Comparison of ENCODE assay signal across 35 cellular contexts in genomic region chr11:126032374-126032773, GRCh38.
"Had no signal": no experiment of that assay in that cellular context is flagged by ENCODE, and none has a peak within 500 bp of the region (broad histone marks: within the 10 kb centered on the region; RNA-seq: fewer than 3 reads in every experiment).

No MANE protein-coding gene starts in this region.

- H3K9me3 ChIP-seq: adrenal gland, body of pancreas, esophagus squamous epithelium, gastroesophageal sphincter had no signal

- H3K36me3 ChIP-seq: adrenal gland, esophagus squamous epithelium, gastroesophageal sphincter had no signal

- H3K4me1 Mint-ChIP-seq: activated CD4-positive, alpha-beta T cell treated with anti-CD3 and anti-CD28 coated beads for 36 hours; activated CD4-positive, alpha-beta T cell treated with anti-CD3 and anti-CD28 coated beads, Interleukin-2, amount 10 ng/mL, durations not matched to agents 24 days and 14 days; activated CD8-positive, alpha-beta memory T cell treated with anti-CD3 and anti-CD28 coated beads, Interleukin-2, amount 10 ng/mL, durations not matched to agents 7 days and 5 days; activated naive CD4-positive, alpha-beta T cell treated with anti-CD3 and anti-CD28 coated beads, Interleukin-2, amount 50 U/mL, for 24 hours; activated naive CD8-positive, alpha-beta T cell treated with anti-CD3 and anti-CD28 coated beads for 36 hours; activated naive CD8-positive, alpha-beta T cell treated with anti-CD3 and anti-CD28 coated beads, Interleukin-2, amount 50 U/mL, for 24 hours; T-helper 17 cell had no signal

- H3K4me3 Mint-ChIP-seq: activated CD4-positive, alpha-beta memory T cell treated with anti-CD3 and anti-CD28 coated beads for 36 hours; activated CD4-positive, alpha-beta T cell treated with anti-CD3 and anti-CD28 coated beads for 36 hours; activated CD4-positive, alpha-beta T cell treated with anti-CD3 and anti-CD28 coated beads, Interleukin-2, amount 10 ng/mL, durations not matched to agents 24 days and 14 days; activated CD8-positive, alpha-beta memory T cell treated with anti-CD3 and anti-CD28 coated beads, Interleukin-2, amount 10 ng/mL, durations not matched to agents 7 days and 5 days; activated CD8-positive, alpha-beta T cell treated with anti-CD3 and anti-CD28 coated beads, Interleukin-2, amount 10 ng/mL, durations not matched to agents 7 days and 5 days; activated naive CD4-positive, alpha-beta T cell treated with anti-CD3 and anti-CD28 coated beads for 36 hours; activated naive CD4-positive, alpha-beta T cell treated with anti-CD3 and anti-CD28 coated beads, Interleukin-2, amount 50 U/mL, for 24 hours; activated naive CD8-positive, alpha-beta T cell treated with anti-CD3 and anti-CD28 coated beads for 36 hours; activated naive CD8-positive, alpha-beta T cell treated with anti-CD3 and anti-CD28 coated beads, Interleukin-2, amount 50 U/mL, for 24 hours; activated T-helper 1 cell treated with anti-CD3 and anti-CD28 coated beads, Interleukin-12 subunit alpha, Interleukin-12 subunit beta, Interleukin-2, Interleukin-4 antibody, amounts not matched to agents 30 ng/mL and 10 ng/mL and 1 ng/mL, durations not matched to agents 14 hours and 24 hours and 36 hours; effector memory CD8-positive, alpha-beta T cell; T-helper 17 cell; T-helper 2 cell treated with Interferon-gamma antibody and Interleukin-4, amounts not matched to agents 5 μg/mL and 100 μg/mL, for 36 hours had no signal

- DNase-seq: activated CD4-positive, alpha-beta memory T cell treated with anti-CD3 and anti-CD28 coated beads for 36 hours; activated CD4-positive, alpha-beta T cell treated with anti-CD3 and anti-CD28 coated beads for 36 hours; activated CD4-positive, alpha-beta T cell treated with anti-CD3 and anti-CD28 coated beads, Interleukin-2, amount 10 ng/mL, durations not matched to agents 24 days and 14 days; activated CD4-positive, CD25-positive, alpha-beta regulatory T cell; activated CD4-positive, CD25-positive, alpha-beta regulatory T cell treated with anti-CD3 and anti-CD28 coated beads, Interleukin-2, amount 50 U/mL, for 72 hours; activated CD8-positive, alpha-beta memory T cell treated with anti-CD3 and anti-CD28 coated beads, Interleukin-2, amount 10 ng/mL, durations not matched to agents 7 days and 5 days; activated CD8-positive, alpha-beta memory T cell treated with anti-CD3 and anti-CD28 coated beads, Interleukin-2, amount 50 U/mL, for 4 hours; activated CD8-positive, alpha-beta T cell treated with anti-CD3 and anti-CD28 coated beads, Interleukin-2, amount 10 ng/mL, durations not matched to agents 7 days and 5 days; activated effector memory CD4-positive, alpha-beta T cell treated with anti-CD3 and anti-CD28 coated beads, Interleukin-2, amount 50 U/mL, for 16 hours; activated naive CD4-positive, alpha-beta T cell treated with anti-CD3 and anti-CD28 coated beads for 36 hours; activated naive CD8-positive, alpha-beta T cell treated with anti-CD3 and anti-CD28 coated beads for 36 hours; activated naive CD8-positive, alpha-beta T cell treated with anti-CD3 and anti-CD28 coated beads, Interleukin-2, amount 50 U/mL, for 24 hours; activated T-cell treated with anti-CD3 and anti-CD28 coated beads, Interleukin-2, amount 50 U/mL, for 1 hour; activated T-cell treated with anti-CD3 and anti-CD28 coated beads, Interleukin-2, amount 50 U/mL, for 48 hours; adrenal gland; amygdala; aorta; body of pancreas; caudate nucleus; cortex of kidney; dermis blood vessel endothelial cell; effector CD4-positive, alpha-beta T cell; effector memory CD8-positive, alpha-beta T cell; esophagus squamous epithelium; foreskin melanocyte; T-helper 17 cell; T1000 had no signal

- ATAC-seq: activated CD4-positive, alpha-beta T cell treated with anti-CD3 and anti-CD28 coated beads for 36 hours; activated CD8-positive, alpha-beta memory T cell treated with anti-CD3 and anti-CD28 coated beads, Interleukin-2, amount 10 ng/mL, durations not matched to agents 7 days and 5 days; activated CD8-positive, alpha-beta T cell treated with anti-CD3 and anti-CD28 coated beads, Interleukin-2, amount 10 ng/mL, durations not matched to agents 7 days and 5 days; activated naive CD8-positive, alpha-beta T cell treated with anti-CD3 and anti-CD28 coated beads, Interleukin-2, amount 50 U/mL, for 24 hours; body of pancreas; effector memory CD8-positive, alpha-beta T cell; gastroesophageal sphincter; T-helper 17 cell had no signal

- H3K27me3 Mint-ChIP-seq: activated CD4-positive, alpha-beta memory T cell treated with anti-CD3 and anti-CD28 coated beads for 36 hours; activated naive CD4-positive, alpha-beta T cell treated with anti-CD3 and anti-CD28 coated beads, Interleukin-2, amount 50 U/mL, for 24 hours had no signal

- FAIRE-seq: colon, endothelial cell of umbilical vein had no signal

- H3K4me3 ChIP-seq: adrenal gland, body of pancreas, esophagus squamous epithelium, gastroesophageal sphincter had no signal

- H3K36me3 Mint-ChIP-seq: activated CD4-positive, alpha-beta memory T cell treated with anti-CD3 and anti-CD28 coated beads for 36 hours; activated CD8-positive, alpha-beta memory T cell treated with anti-CD3 and anti-CD28 coated beads, Interleukin-2, amount 10 ng/mL, durations not matched to agents 7 days and 5 days had no signal

- H3K27ac ChIP-seq: adrenal gland, body of pancreas, epithelial cell of prostate, esophagus squamous epithelium had no signal

- H3K9me3 Mint-ChIP-seq: activated CD4-positive, alpha-beta memory T cell treated with anti-CD3 and anti-CD28 coated beads for 36 hours; activated CD4-positive, alpha-beta T cell treated with anti-CD3 and anti-CD28 coated beads, Interleukin-2, amount 10 ng/mL, durations not matched to agents 24 days and 14 days; activated naive CD4-positive, alpha-beta T cell treated with anti-CD3 and anti-CD28 coated beads for 36 hours; activated naive CD4-positive, alpha-beta T cell treated with anti-CD3 and anti-CD28 coated beads, Interleukin-2, amount 50 U/mL, for 24 hours; activated naive CD8-positive, alpha-beta T cell treated with anti-CD3 and anti-CD28 coated beads for 36 hours; activated naive CD8-positive, alpha-beta T cell treated with anti-CD3 and anti-CD28 coated beads, Interleukin-2, amount 50 U/mL, for 24 hours; activated T-helper 1 cell treated with anti-CD3 and anti-CD28 coated beads, Interleukin-12 subunit alpha, Interleukin-12 subunit beta, Interleukin-2, Interleukin-4 antibody, amounts not matched to agents 30 ng/mL and 10 ng/mL and 1 ng/mL, durations not matched to agents 14 hours and 24 hours and 36 hours; activated T-helper 2 cell treated with anti-CD3 and anti-CD28 coated beads, Interferon-gamma antibody, Interleukin-2, Interleukin-4, amounts not matched to agents 10 μg/mL and 5 μg/mL and 100 μg/mL, durations not matched to agents 14 hours and 24 hours and 36 hours; effector memory CD8-positive, alpha-beta T cell; T-helper 2 cell treated with Interferon-gamma antibody and Interleukin-4, amounts not matched to agents 5 μg/mL and 100 μg/mL, for 36 hours had no signal

- H3K27ac Mint-ChIP-seq: activated CD4-positive, alpha-beta memory T cell treated with anti-CD3 and anti-CD28 coated beads for 36 hours; activated CD4-positive, alpha-beta T cell treated with anti-CD3 and anti-CD28 coated beads for 36 hours; activated CD4-positive, alpha-beta T cell treated with anti-CD3 and anti-CD28 coated beads, Interleukin-2, amount 10 ng/mL, durations not matched to agents 24 days and 14 days; activated CD8-positive, alpha-beta memory T cell treated with anti-CD3 and anti-CD28 coated beads, Interleukin-2, amount 10 ng/mL, durations not matched to agents 7 days and 5 days; activated CD8-positive, alpha-beta T cell treated with anti-CD3 and anti-CD28 coated beads, Interleukin-2, amount 10 ng/mL, durations not matched to agents 7 days and 5 days; activated naive CD4-positive, alpha-beta T cell treated with anti-CD3 and anti-CD28 coated beads for 36 hours; activated naive CD4-positive, alpha-beta T cell treated with anti-CD3 and anti-CD28 coated beads, Interleukin-2, amount 50 U/mL, for 24 hours; activated naive CD8-positive, alpha-beta T cell treated with anti-CD3 and anti-CD28 coated beads for 36 hours; activated naive CD8-positive, alpha-beta T cell treated with anti-CD3 and anti-CD28 coated beads, Interleukin-2, amount 50 U/mL, for 24 hours; activated T-helper 1 cell treated with anti-CD3 and anti-CD28 coated beads, Interleukin-12 subunit alpha, Interleukin-12 subunit beta, Interleukin-2, Interleukin-4 antibody, amounts not matched to agents 30 ng/mL and 10 ng/mL and 1 ng/mL, durations not matched to agents 14 hours and 24 hours and 36 hours; activated T-helper 2 cell treated with anti-CD3 and anti-CD28 coated beads, Interferon-gamma antibody, Interleukin-2, Interleukin-4, amounts not matched to agents 10 μg/mL and 5 μg/mL and 100 μg/mL, durations not matched to agents 14 hours and 24 hours and 36 hours; effector memory CD8-positive, alpha-beta T cell; T-helper 17 cell; T-helper 2 cell treated with Interferon-gamma antibody and Interleukin-4, amounts not matched to agents 5 μg/mL and 100 μg/mL, for 36 hours had no signal

- H3K27me3 ChIP-seq: adrenal gland, body of pancreas, gastroesophageal sphincter had no signal

- H3K4me1 ChIP-seq: adrenal gland, body of pancreas had no signal
